1 cellular context compared by ENCODE assay signal in the genomic region with DNA sequence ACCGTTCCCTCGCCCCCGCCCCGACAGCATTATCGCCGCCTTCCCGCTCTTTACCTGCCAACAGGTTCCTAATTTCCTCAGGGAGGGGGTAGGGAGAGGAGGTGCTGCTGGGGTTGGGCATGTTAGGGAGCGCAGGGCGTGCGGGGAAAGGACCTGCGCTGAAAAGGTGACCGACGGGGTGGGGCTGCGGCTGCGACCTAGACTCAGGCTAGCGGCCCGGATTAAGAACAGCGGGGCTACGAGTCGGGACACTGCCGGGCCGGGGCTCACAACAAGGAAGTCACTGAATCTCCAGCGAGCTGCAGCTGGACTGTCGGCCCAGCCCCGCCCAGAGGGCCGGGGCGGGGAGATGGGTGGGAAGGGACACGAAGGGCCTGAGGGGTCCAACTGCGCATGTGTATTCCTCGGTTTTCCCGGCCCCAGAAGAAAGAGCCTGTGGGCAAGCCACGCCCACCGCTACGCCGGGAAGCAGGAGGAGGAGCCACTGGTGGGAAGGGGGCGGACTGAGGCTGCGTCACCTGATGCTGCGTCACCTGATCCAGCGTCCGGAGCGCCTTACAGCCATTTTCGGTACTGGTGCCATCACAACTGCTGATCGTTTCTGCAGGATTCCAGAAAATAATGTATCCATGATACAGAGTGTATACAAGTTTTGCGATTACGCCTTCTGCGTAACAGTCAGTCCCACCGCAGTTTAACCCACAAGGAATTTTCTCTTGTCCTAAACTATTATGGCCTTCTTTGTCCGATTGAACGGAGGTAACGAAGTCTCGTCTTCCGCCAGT.
TF ChIP-seq lines count a peak whose summit lies in the region.

A gene with protein sequence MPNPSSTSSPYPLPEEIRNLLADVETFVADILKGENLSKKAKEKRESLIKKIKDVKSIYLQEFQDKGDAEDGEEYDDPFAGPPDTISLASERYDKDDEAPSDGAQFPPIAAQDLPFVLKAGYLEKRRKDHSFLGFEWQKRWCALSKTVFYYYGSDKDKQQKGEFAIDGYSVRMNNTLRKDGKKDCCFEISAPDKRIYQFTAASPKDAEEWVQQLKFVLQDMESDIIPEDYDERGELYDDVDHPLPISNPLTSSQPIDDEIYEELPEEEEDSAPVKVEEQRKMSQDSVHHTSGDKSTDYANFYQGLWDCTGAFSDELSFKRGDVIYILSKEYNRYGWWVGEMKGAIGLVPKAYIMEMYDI (minus strand): TSS at position 282 of the 785 bp plus-strand sequence. CDS start 161 bp downstream, at position 121.

TF ChIP-seq in HepG2, 621 proteins besides CTCF, POLR2A, EP300 and RAD21 (continued from another document and continues in another):
- TF ChIP-seq, protein P1, sequence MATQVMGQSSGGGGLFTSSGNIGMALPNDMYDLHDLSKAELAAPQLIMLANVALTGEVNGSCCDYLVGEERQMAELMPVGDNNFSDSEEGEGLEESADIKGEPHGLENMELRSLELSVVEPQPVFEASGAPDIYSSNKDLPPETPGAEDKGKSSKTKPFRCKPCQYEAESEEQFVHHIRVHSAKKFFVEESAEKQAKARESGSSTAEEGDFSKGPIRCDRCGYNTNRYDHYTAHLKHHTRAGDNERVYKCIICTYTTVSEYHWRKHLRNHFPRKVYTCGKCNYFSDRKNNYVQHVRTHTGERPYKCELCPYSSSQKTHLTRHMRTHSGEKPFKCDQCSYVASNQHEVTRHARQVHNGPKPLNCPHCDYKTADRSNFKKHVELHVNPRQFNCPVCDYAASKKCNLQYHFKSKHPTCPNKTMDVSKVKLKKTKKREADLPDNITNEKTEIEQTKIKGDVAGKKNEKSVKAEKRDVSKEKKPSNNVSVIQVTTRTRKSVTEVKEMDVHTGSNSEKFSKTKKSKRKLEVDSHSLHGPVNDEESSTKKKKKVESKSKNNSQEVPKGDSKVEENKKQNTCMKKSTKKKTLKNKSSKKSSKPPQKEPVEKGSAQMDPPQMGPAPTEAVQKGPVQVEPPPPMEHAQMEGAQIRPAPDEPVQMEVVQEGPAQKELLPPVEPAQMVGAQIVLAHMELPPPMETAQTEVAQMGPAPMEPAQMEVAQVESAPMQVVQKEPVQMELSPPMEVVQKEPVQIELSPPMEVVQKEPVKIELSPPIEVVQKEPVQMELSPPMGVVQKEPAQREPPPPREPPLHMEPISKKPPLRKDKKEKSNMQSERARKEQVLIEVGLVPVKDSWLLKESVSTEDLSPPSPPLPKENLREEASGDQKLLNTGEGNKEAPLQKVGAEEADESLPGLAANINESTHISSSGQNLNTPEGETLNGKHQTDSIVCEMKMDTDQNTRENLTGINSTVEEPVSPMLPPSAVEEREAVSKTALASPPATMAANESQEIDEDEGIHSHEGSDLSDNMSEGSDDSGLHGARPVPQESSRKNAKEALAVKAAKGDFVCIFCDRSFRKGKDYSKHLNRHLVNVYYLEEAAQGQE (IDR thresholded peaks at IDR 0.05; ENCODE audit: borderline replicate concordance in 1 of 2, low read depth in 1 of 2, low read length in 2 of 2) = peak in 1 of 2 experiments; percentile 39; a peak in 1 of 4 replicates
- TF ChIP-seq ZNF839 (CRISPR knock-in tag; IDR thresholded peaks at IDR 0.05; ENCODE audit: borderline replicate concordance) (no peak; the same call in 1 of the 2 replicates), SAP130 (CRISPR knock-in tag; IDR thresholded peaks at IDR 0.05; ENCODE audit: low read depth) (peak; percentile 83), ZNF563 (CRISPR knock-in tag; IDR thresholded peaks at IDR 0.05) (0 out of 2 replicates have a peak, but pooled peaks have one; percentile 38), SP5 (CRISPR knock-in tag; IDR thresholded peaks at IDR 0.05; ENCODE audit: borderline replicate concordance, low read depth) (peak; percentile 71; the same call in 1 of the 2 replicates), EHMT2 (IDR thresholded peaks at IDR 0.05; ENCODE audit: borderline replicate concordance, low read depth, low read length) (peak; percentile 86; the same call in 1 of the 2 replicates), SMAD3 (CRISPR knock-in tag; IDR thresholded peaks at IDR 0.05) (no peak; the same call in 1 of the 2 replicates), HIVEP1 (CRISPR knock-in tag; IDR thresholded peaks at IDR 0.05) (peak; percentile 42; the same call in 1 of the 2 replicates), ZNF704 (CRISPR knock-in tag; IDR thresholded peaks at IDR 0.05; ENCODE audit: borderline replicate concordance) (no peak; the same call in 1 of the 2 replicates), ZNF607 (CRISPR knock-in tag; IDR thresholded peaks at IDR 0.05; ENCODE audit: borderline replicate concordance) (peak; percentile 18; the same call in 1 of the 2 replicates), TERF1 (CRISPR knock-in tag; IDR thresholded peaks at IDR 0.05) (no peak; the same call in 1 of the 2 replicates), ATF7-NPFF (CRISPR knock-in tag; IDR thresholded peaks at IDR 0.05; ENCODE audit: low read depth) (0 out of 2 replicates have a peak, but pooled peaks have one; percentile 38), DZIP1 (CRISPR knock-in tag; IDR thresholded peaks at IDR 0.05) (no peak; the same call in 1 of the 2 replicates), PRDM15 (CRISPR knock-in tag; IDR thresholded peaks at IDR 0.05) (no peak), TAF15 (IDR thresholded peaks at IDR 0.05; ENCODE audit: low read depth, low read length, poor library complexity, severe bottlenecking) (no peak), ZSCAN25 (CRISPR knock-in tag; IDR thresholded peaks at IDR 0.05) (no peak), ZNF598 (CRISPR knock-in tag; IDR thresholded peaks at IDR 0.05; ENCODE audit: borderline replicate concordance) (peak; percentile 62; the same call in 1 of the 2 replicates), DPF2 (CRISPR knock-in tag; IDR thresholded peaks at IDR 0.05; ENCODE audit: borderline replicate concordance, low read depth) (no peak), MEIS1 (CRISPR knock-in tag; IDR thresholded peaks at IDR 0.05; ENCODE audit: borderline replicate concordance) (peak; percentile 78; the same call in 1 of the 2 replicates), ZNF441 (CRISPR knock-in tag; IDR thresholded peaks at IDR 0.05; ENCODE audit: borderline replicate concordance) (peak; percentile 40; the same call in 1 of the 2 replicates), MYC (CRISPR knock-in tag; IDR thresholded peaks at IDR 0.05; ENCODE audit: borderline replicate concordance) (peak; percentile 34; the same call in 1 of the 2 replicates), CCDC6 (CRISPR knock-in tag; IDR thresholded peaks at IDR 0.05) (peak; percentile 60; the same call in 1 of the 2 replicates), ZNF558 (CRISPR knock-in tag; IDR thresholded peaks at IDR 0.05; ENCODE audit: borderline replicate concordance) (peak; percentile 67; the same call in 1 of the 2 replicates), ZNF501 (CRISPR knock-in tag; IDR thresholded peaks at IDR 0.05) (peak; percentile 83), ZNF775 (CRISPR knock-in tag; IDR thresholded peaks at IDR 0.05; ENCODE audit: borderline replicate concordance) (0 out of 2 replicates have a peak, but pooled peaks have one; percentile 80), KMT2A (CRISPR knock-in tag; IDR thresholded peaks at IDR 0.05) (peak; percentile 66; the same call in 1 of the 2 replicates)
- TF ChIP-seq, protein P2, sequence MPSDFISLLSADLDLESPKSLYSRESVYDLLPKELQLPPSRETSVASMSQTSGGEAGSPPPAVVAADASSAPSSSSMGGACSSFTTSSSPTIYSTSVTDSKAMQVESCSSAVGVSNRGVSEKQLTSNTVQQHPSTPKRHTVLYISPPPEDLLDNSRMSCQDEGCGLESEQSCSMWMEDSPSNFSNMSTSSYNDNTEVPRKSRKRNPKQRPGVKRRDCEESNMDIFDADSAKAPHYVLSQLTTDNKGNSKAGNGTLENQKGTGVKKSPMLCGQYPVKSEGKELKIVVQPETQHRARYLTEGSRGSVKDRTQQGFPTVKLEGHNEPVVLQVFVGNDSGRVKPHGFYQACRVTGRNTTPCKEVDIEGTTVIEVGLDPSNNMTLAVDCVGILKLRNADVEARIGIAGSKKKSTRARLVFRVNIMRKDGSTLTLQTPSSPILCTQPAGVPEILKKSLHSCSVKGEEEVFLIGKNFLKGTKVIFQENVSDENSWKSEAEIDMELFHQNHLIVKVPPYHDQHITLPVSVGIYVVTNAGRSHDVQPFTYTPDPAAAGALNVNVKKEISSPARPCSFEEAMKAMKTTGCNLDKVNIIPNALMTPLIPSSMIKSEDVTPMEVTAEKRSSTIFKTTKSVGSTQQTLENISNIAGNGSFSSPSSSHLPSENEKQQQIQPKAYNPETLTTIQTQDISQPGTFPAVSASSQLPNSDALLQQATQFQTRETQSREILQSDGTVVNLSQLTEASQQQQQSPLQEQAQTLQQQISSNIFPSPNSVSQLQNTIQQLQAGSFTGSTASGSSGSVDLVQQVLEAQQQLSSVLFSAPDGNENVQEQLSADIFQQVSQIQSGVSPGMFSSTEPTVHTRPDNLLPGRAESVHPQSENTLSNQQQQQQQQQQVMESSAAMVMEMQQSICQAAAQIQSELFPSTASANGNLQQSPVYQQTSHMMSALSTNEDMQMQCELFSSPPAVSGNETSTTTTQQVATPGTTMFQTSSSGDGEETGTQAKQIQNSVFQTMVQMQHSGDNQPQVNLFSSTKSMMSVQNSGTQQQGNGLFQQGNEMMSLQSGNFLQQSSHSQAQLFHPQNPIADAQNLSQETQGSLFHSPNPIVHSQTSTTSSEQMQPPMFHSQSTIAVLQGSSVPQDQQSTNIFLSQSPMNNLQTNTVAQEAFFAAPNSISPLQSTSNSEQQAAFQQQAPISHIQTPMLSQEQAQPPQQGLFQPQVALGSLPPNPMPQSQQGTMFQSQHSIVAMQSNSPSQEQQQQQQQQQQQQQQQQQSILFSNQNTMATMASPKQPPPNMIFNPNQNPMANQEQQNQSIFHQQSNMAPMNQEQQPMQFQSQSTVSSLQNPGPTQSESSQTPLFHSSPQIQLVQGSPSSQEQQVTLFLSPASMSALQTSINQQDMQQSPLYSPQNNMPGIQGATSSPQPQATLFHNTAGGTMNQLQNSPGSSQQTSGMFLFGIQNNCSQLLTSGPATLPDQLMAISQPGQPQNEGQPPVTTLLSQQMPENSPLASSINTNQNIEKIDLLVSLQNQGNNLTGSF (CRISPR knock-in tag; IDR thresholded peaks at IDR 0.05) = no peak; the same call in 1 of the 2 replicates
- TF ChIP-seq, protein P3, sequence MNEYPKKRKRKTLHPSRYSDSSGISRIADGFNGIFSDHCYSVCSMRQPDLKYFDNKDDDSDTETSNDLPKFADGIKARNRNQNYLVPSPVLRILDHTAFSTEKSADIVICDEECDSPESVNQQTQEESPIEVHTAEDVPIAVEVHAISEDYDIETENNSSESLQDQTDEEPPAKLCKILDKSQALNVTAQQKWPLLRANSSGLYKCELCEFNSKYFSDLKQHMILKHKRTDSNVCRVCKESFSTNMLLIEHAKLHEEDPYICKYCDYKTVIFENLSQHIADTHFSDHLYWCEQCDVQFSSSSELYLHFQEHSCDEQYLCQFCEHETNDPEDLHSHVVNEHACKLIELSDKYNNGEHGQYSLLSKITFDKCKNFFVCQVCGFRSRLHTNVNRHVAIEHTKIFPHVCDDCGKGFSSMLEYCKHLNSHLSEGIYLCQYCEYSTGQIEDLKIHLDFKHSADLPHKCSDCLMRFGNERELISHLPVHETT (CRISPR knock-in tag; conservative IDR thresholded peaks at IDR 0.05) = 0 out of 2 replicates have a peak, but pooled peaks have one; percentile 23
